ENCODE assay signal across 9 cellular contexts in genomic region chr4:55346851-55347255, GRCh38. TPM values are rescaled to one million over a fixed set of nuclear protein-coding genes. Genes with fewer than 3 reads are reported as not detected.
DNase-seq lines count a peak whose midpoint lies in the region; ATAC-seq, FAIRE-seq and TF ChIP-seq lines count a peak whose summit lies in the region.
"Had no signal": no experiment of that assay in that cellular context is flagged by ENCODE, and none has a peak within 500 bp of the region (broad histone marks: within the 10 kb centered on the region; RNA-seq: fewer than 3 reads in every experiment).

No MANE protein-coding gene starts in this region.

- CTCF ChIA-PET in OCI-LY7 (lab: Charles Lee; ENCODE audit: unreplicated experiment) = interaction anchor here (0.6 to 1.0 kb wide), 2 partner anchors 200 to 1528 kb away, joined by 3 read pairs; partner anchors contain the start of gene CLOCK

- H2AFZ ChIP-seq in OCI-LY7 (ENCODE audit: low read length) = peak overlapping the region; percentile 83

- no peaks in the 10 kb centered on the region for H3K9me2 ChIP-seq in OCI-LY7 (ENCODE audit: insufficient read depth, low read length)

- TF ChIP-seq POLR2A in erythroblast (IDR thresholded peaks at IDR 0.05; ENCODE audit: low read length) = no peak

- intact Hi-C loops in OCI-LY7 (cut with micrococcal nuclease; ENCODE audit: unreplicated experiment) (loop anchor here (1.0 to 10.0 kb wide), 6 partner anchors 48 to 520 kb away; partner anchors contain the start of genes CLOCK, EXOC1 and TMEM165), pancreas (cut with DNase I) (loop anchor here in 1 of 3 donors (10.0 kb wide), 1 partner anchor 208 kb away; no protein-coding TSS in a partner anchor)

- 17 to 22% methylated on average over 16 of the region's 16 CpGs for WGBS in pancreas, 2 donors

- FAIRE-seq in pancreas (lab: Jason Lieb, UNC) = no peak
- FAIRE-seq: TTC549 had no signal

- H3K79me2 ChIP-seq in OCI-LY7 (ENCODE audit: insufficient read depth, low read depth, low read length) = peaks cover 3% of the 10 kb centered on the region; the same call in 1 of the 2 replicates

- DNase-seq in OCI-LY7 (ENCODE audit: low spot score) = no peak
- peak in 4 of 6 donors; percentile 9 to 62 (median 27) for DNase-seq in pancreas
- DNase-seq in erythroblast (lab: John Stamatoyannopoulos, UW) = no peak
- no peak for DNase-seq in A172 (ENCODE audit: low spot score)
- DNase-seq in GM03348 (ENCODE audit: low spot score) = no peak

- POLR2A ChIA-PET in OCI-LY7 (lab: Charles Lee) = interaction anchor here (1.0 to 2.1 kb wide), 3 partner anchors 46 to 51 kb away, joined by 3 to 10 read pairs (median 5); partner anchors contain the start of gene TMEM165

- H3K27ac ChIP-seq in OCI-LY7 (ENCODE audit: low read depth, low read length, poor library complexity, severe bottlenecking) = peak overlapping the region; percentile 60
- H3K27ac ChIP-seq in pancreas = peak overlapping the region; percentile 90 to 99 (median 95)

- BruUV-seq in OCI-LY7 (replicated peaks; lab: Mats Ljungman, UMichigan) = no TSS peak

- H3K4me2 ChIP-seq in OCI-LY7 (ENCODE audit: low read length) = peak overlapping the region; percentile 78

- peak overlapping the region; percentile 78 for H3K4me3 ChIP-seq in OCI-LY7 (ENCODE audit: low read depth, low read length, poor library complexity, severe bottlenecking)
- peak overlapping the region; percentile 38 to 75 (median 70) for H3K4me3 ChIP-seq in pancreas

- H3K9me3 ChIP-seq in OCI-LY7 (ENCODE audit: low read length) = no peaks in the 10 kb centered on the region
- H3K9me3 ChIP-seq in pancreas = no peaks in the 10 kb centered on the region

- H3K36me3 ChIP-seq in OCI-LY7 (ENCODE audit: insufficient read depth, low read length) (no peaks in the 10 kb centered on the region; the same call in 1 of the 2 replicates), pancreas (no peaks in the 10 kb centered on the region)

- H3K27me3 ChIP-seq in pancreas = no peaks in the 10 kb centered on the region

- H4K20me1 ChIP-seq in OCI-LY7 (ENCODE audit: insufficient read depth, low read length) = no peaks in the 10 kb centered on the region

- H3K4me1 ChIP-seq in OCI-LY7 (ENCODE audit: insufficient read depth, low read length, poor library complexity, severe bottlenecking) (peaks cover 15% of the 10 kb centered on the region), pancreas (peaks cover 0 to 9% (median 6%) of the 10 kb centered on the region in 3 donors)

- no peak for TF ChIP-seq CTCF in OCI-LY7 (conservative IDR thresholded peaks at IDR 0.05; ENCODE audit: low read length)
- TF ChIP-seq CTCF in pancreas (IDR thresholded peaks at IDR 0.05) = no peak

- peak; percentile 1 for ATAC-seq in GM19023 (IDR thresholded peaks at IDR 0.05; ENCODE audit: unreplicated experiment)
- peak; percentile 18 for ATAC-seq in esophagus mucosa
- peak; percentile 29 to 46 (median 39) for ATAC-seq in pancreas
- ATAC-seq in GM21825 (IDR thresholded peaks at IDR 0.05; ENCODE audit: unreplicated experiment) = no peak

RNA-seq across cellular contexts. Expression of gene SRD5A3, which starts 0.8 kb away (rescaled TPM):
- 3.9 and 5.9 TPM in 2 replicates for total RNA-seq in OCI-LY7 (2014; rRNA removed; shearing (Covaris generic))
- total RNA-seq in OCI-LY7 (2022) = 11.4 and 15.3 TPM in 2 replicates
- total RNA-seq in esophagus mucosa = 52.8 TPM
- 10 to 100 TPM in 4 of 6 donors, 1 to 10 TPM in 2; 9.2 to 14.3 (median 10.5) TPM for total RNA-seq in pancreas
- polyA plus RNA-seq in pancreas = 1 to 10 TPM; 7.1 to 7.4 TPM
- 8.4 and 18.4 TPM in 2 replicates for total RNA-seq in A172 (2014; rRNA removed; shearing (Covaris generic))

RNA-seq across cellular contexts. Expression of gene TMEM165, which starts 48.9 kb away (rescaled TPM):
- 67.1 and 70.8 TPM in 2 replicates for total RNA-seq in OCI-LY7 (2014; rRNA removed; shearing (Covaris generic))
- total RNA-seq in OCI-LY7 (2022) = 86.1 and 94.0 TPM in 2 replicates
- 90.7 TPM for total RNA-seq in esophagus mucosa
- total RNA-seq in pancreas = 10 to 100 TPM; 24.3 to 61.6 (median 44.9) TPM
- 10 to 100 TPM; 34.2 to 41.0 TPM for polyA plus RNA-seq in pancreas
- 109 and 112 TPM in 2 replicates for total RNA-seq in A172 (2014; rRNA removed; shearing (Covaris generic))

Comparison
In these comparisons a context has a peak if more than half of its experiments do, and no peak if none do; other contexts are left out.
1. DNase-seq: peak in pancreas (4 of 6); none in OCI-LY7 (single experiment), erythroblast (0 of 2), A172 (single experiment) and GM03348 (single experiment).